Comparison of ENCODE assay signal across 25 cellular contexts in genomic region chr9:5111696-5112095, GRCh38.
"Had no signal": no experiment of that assay in that cellular context is flagged by ENCODE, and none has a peak within 500 bp of the region (broad histone marks: within the 10 kb centered on the region; RNA-seq: fewer than 3 reads in every experiment).

No MANE protein-coding gene starts in this region.

- H3K27ac ChIP-seq: body of pancreas, colonic mucosa, epithelial cell of prostate, esophagus squamous epithelium, heart right ventricle, right lobe of liver, stomach, tibial artery had no signal

- H3K4me1 ChIP-seq: body of pancreas, colonic mucosa, esophagus squamous epithelium, heart right ventricle, right lobe of liver, stomach, tibial artery had no signal

- ATAC-seq: activated CD4-positive, alpha-beta T cell treated with anti-CD3 and anti-CD28 coated beads for 36 hours; activated T-cell treated with anti-CD3 and anti-CD28 coated beads, Interleukin-2, amount 50 U/mL, for 72 hours; body of pancreas; naive thymus-derived CD4-positive, alpha-beta T cell had no signal

- H3K9me3 ChIP-seq: body of pancreas, colonic mucosa, right lobe of liver had no signal

- DNase-seq: activated CD4-positive, alpha-beta T cell treated with anti-CD3 and anti-CD28 coated beads for 36 hours; activated CD4-positive, alpha-beta T cell treated with anti-CD3 and anti-CD28 coated beads, Interleukin-2, amount 50 U/mL, for 4 hours; activated CD4-positive, CD25-positive, alpha-beta regulatory T cell; activated effector memory CD4-positive, alpha-beta T cell treated with Interleukin-2 at 50 U/mL for 16 hours; activated naive CD4-positive, alpha-beta T cell treated with Interleukin-2 at 50 U/mL for 16 hours; activated T-cell treated with anti-CD3 and anti-CD28 coated beads for 4 hours; activated T-cell treated with anti-CD3 and anti-CD28 coated beads, Interleukin-2, amount 50 U/mL, for 72 hours; anterior cingulate cortex; colonic mucosa; effector CD8-positive, alpha-beta T cell; esophagus squamous epithelium; foreskin melanocyte; heart right ventricle; midbrain; naive thymus-derived CD4-positive, alpha-beta T cell; nucleus accumbens; stimulated activated CD4-positive, alpha-beta T cell treated with anti-CD3 and anti-CD28 coated beads, Interleukin-12 subunit alpha, Interleukin-12 subunit beta, amount 100 ng/mL, for 4 hours; stimulated activated CD4-positive, alpha-beta T cell treated with anti-CD3 and anti-CD28 coated beads, Interleukin-4, amount 100 ng/mL, for 1 hour; stomach had no signal

- H3K4me1 Mint-ChIP-seq: activated CD4-positive, alpha-beta T cell treated with anti-CD3 and anti-CD28 coated beads for 36 hours; memory B cell; naive thymus-derived CD4-positive, alpha-beta T cell had no signal

- H3K4me3 Mint-ChIP-seq: activated CD4-positive, alpha-beta T cell treated with anti-CD3 and anti-CD28 coated beads for 36 hours; activated naive CD8-positive, alpha-beta T cell; activated T-cell treated with anti-CD3 and anti-CD28 coated beads, Interleukin-2, amount 50 U/mL, for 72 hours; memory B cell; naive thymus-derived CD4-positive, alpha-beta T cell had no signal

- H3K27me3 ChIP-seq: body of pancreas, colonic mucosa, esophagus squamous epithelium, heart right ventricle, right lobe of liver, stomach, tibial artery had no signal

- H3K27me3 Mint-ChIP-seq: activated CD4-positive, alpha-beta T cell treated with anti-CD3 and anti-CD28 coated beads for 36 hours; activated naive CD8-positive, alpha-beta T cell; memory B cell; naive thymus-derived CD4-positive, alpha-beta T cell had no signal

- H3K36me3 ChIP-seq: colonic mucosa, right lobe of liver had no signal

- H3K27ac Mint-ChIP-seq: activated CD4-positive, alpha-beta T cell treated with anti-CD3 and anti-CD28 coated beads for 36 hours; activated naive CD8-positive, alpha-beta T cell; activated T-cell treated with anti-CD3 and anti-CD28 coated beads, Interleukin-2, amount 50 U/mL, for 72 hours; memory B cell; naive thymus-derived CD4-positive, alpha-beta T cell had no signal

- H3K4me3 ChIP-seq: body of pancreas, colonic mucosa, esophagus squamous epithelium, heart right ventricle, right lobe of liver, stomach, tibial artery had no signal
